9 cellular contexts compared by ENCODE assay signal in the genomic region with DNA sequence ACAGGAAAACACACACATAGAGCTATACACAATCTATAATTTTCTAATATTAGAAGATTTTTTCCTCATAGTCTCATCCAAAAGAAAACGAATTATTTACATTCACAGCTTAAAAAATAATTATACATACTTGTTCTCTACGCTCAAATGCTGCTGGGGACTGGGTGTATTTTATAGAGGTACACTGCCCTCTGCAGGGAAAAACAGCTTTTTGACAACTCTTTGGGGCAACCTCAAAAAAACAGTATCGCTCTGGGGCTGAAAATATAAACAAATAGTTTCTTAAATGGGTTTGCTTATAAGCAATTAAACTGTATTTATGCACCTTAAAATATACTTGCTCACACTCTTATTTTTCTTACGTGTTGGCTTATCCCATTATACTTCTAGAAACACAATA.
DNase-seq lines count a peak whose midpoint lies in the region; ATAC-seq, FAIRE-seq and TF ChIP-seq lines count a peak whose summit lies in the region.
"Had no signal": no experiment of that assay in that cellular context is flagged by ENCODE, and none has a peak within 500 bp of the region (broad histone marks: within the 10 kb centered on the region; RNA-seq: fewer than 3 reads in every experiment).

No MANE protein-coding gene starts in this region.

- peaks cover 71% of the 10 kb centered on the region for H3K4me1 Mint-ChIP-seq in WTC11
- H3K4me1 Mint-ChIP-seq: naive B cell had no signal

- 0 out of 2 replicates have a peak overlapping the region, but pooled peaks have one; percentile 16 for H3K27ac Mint-ChIP-seq in WTC11
- H3K27ac Mint-ChIP-seq: naive B cell had no signal

- CTCF ChIA-PET in WTC11 (lab: Charles Lee) = interaction anchor here (0.6 to 3.6 kb wide), 35 partner anchors 8 to 857 kb away, joined by 3 to 42 read pairs (median 5); no protein-coding TSS in a partner anchor
- CTCF ChIA-PET in HepG2 (lab: Yijun Ruan, JAX; ENCODE audit: low intra/inter-chr PET ratio, low total read pairs) = interaction anchor here (1.0 to 1.1 kb wide), 2 partner anchors 320 to 470 kb away, joined by 3 read pairs; no protein-coding TSS in a partner anchor

- no peak; the same call in 1 of the 2 replicates for TF ChIP-seq RAD21 in HepG2 (CRISPR knock-in tag; IDR thresholded peaks at IDR 0.05)

- intact Hi-C loops in HepG2 (cut with micrococcal nuclease; ENCODE audit: unreplicated experiment) (loop anchor here (2.0 kb wide), 1 partner anchor 78 kb away; no protein-coding TSS in a partner anchor), gastrocnemius medialis (cut with DNase I; ENCODE audit: low total_unique reads) (no loop called here)

- in situ Hi-C loops in HepG2 (cut with HindIII; ENCODE audit: extremely low pct_ligation_motif_present, low pct_unique_long_range_greater_than_20kb) = no loop called here
- in situ Hi-C loops in gastrocnemius medialis (cut with MboI; ENCODE audit: low sequenced_read_pairs in 4 of 4) = no loop called here

- no peak overlapping the region for H3K4me3 ChIP-seq in HepG2 (replicated peaks in 1 of 3; ENCODE audit: insufficient read depth in 1 of 3, low read depth in 2 of 3, low read length in 3 of 3)
- H3K4me3 ChIP-seq in gastrocnemius medialis = no peak overlapping the region

- no peak overlapping the region for H3K27ac ChIP-seq in HepG2 (ENCODE audit: extremely low read length, insufficient read depth, low read length)
- H3K27ac ChIP-seq in gastrocnemius medialis = no peak overlapping the region

- BruUV-seq in HepG2 (replicated peaks; lab: Mats Ljungman, UMichigan) = no TSS peak

- H3K4me1 ChIP-seq in HepG2 (ENCODE audit: insufficient read depth, low read length) (no peaks in the 10 kb centered on the region), gastrocnemius medialis (no peaks in the 10 kb centered on the region)

- TF ChIP-seq EP300 in HepG2 (IDR thresholded peaks at IDR 0.05; ENCODE audit: low read depth in 2 of 2, low read length in 2 of 2) = no peak
- no peak for TF ChIP-seq EP300 in HepG2 (CRISPR knock-in tag; IDR thresholded peaks at IDR 0.05; ENCODE audit: borderline replicate concordance)

- FAIRE-seq in HTR-8/SVneo (lab: Jason Lieb, UNC) = no peak
- peak; percentile 51 for FAIRE-seq in HepG2 (lab: Jason Lieb, UNC)

- WGBS in HepG2 (ENCODE audit: low lambda C conversion rate) = 5% methylated on average over 4 of the region's 4 CpGs

- POLR2A ChIA-PET in WTC11 (lab: Charles Lee) (no interaction called here), HepG2 (lab: Yijun Ruan, JAX) (no interaction called here)

- H3K9me3 ChIP-seq in HepG2 (ENCODE audit: low read length) = no peaks in the 10 kb centered on the region
- no peaks in the 10 kb centered on the region for H3K9me3 ChIP-seq in gastrocnemius medialis

- TF ChIP-seq POLR2A in HepG2 (IDR thresholded peaks at IDR 0.05; ENCODE audit: insufficient read depth in 1 of 2, low read depth in 2 of 2, low read length in 2 of 2) (no peak), gastrocnemius medialis (IDR thresholded peaks at IDR 0.05) (no peak)

- TF ChIP-seq CTCF in WTC11 (IDR thresholded peaks at IDR 0.05) = peak; percentile 42
- TF ChIP-seq CTCF in HepG2 (CRISPR knock-in tag; IDR thresholded peaks at IDR 0.05) = peak; percentile 51
- no peak for TF ChIP-seq CTCF in gastrocnemius medialis (IDR thresholded peaks at IDR 0.05 in 4 of 5, conservative IDR thresholded peaks at IDR 0.05 in 1 of 5)

- H3K36me3 ChIP-seq in HepG2 (replicated peaks in 1 of 2; ENCODE audit: control insufficient read depth in 1 of 2, insufficient read depth in 2 of 2, low read length in 2 of 2) = no peaks in the 10 kb centered on the region
- H3K36me3 ChIP-seq in gastrocnemius medialis = no peaks in the 10 kb centered on the region

- DNase-seq in D341Med (ENCODE audit: low spot score) (peak; percentile 46), HTR-8/SVneo (ENCODE audit: insufficient read length, low spot score) (peak; percentile 10), WTC11 (ENCODE audit: low spot score) (no peak), HepG2 (ENCODE audit: low spot score) (peak; percentile 27), gastrocnemius medialis (no peak), SW 1271 (lab: John Stamatoyannopoulos, UW) (no peak)
- DNase-seq: naive B cell had no signal

- no peak overlapping the region for H3K9ac ChIP-seq in HepG2 (ENCODE audit: insufficient read depth, low read depth, low read length)

- no peak overlapping the region for H2AFZ ChIP-seq in HepG2 (ENCODE audit: low read length)

- peak; percentile 40; the same call in 1 of the 2 replicates for ATAC-seq in WTC11
- ATAC-seq in HepG2 = peak; percentile 49; the same call in 1 of the 3 replicates
- no peak for ATAC-seq in gastrocnemius medialis
- ATAC-seq in HG03196 (IDR thresholded peaks at IDR 0.05; ENCODE audit: unreplicated experiment) = no peak
- no peak for ATAC-seq in HG02642 (IDR thresholded peaks at IDR 0.05; ENCODE audit: poor library complexity, unreplicated experiment)

- no peaks in the 10 kb centered on the region for H3K36me3 Mint-ChIP-seq in WTC11
- H3K36me3 Mint-ChIP-seq: naive B cell had no signal

- H3K27me3 Mint-ChIP-seq in WTC11 (ENCODE audit: low read depth) = peaks cover 4% of the 10 kb centered on the region; the same call in 1 of the 2 replicates

- H3K9me3 Mint-ChIP-seq in WTC11 = no peaks in the 10 kb centered on the region
- H3K9me3 Mint-ChIP-seq: naive B cell had no signal

- no peaks in the 10 kb centered on the region for H4K20me1 ChIP-seq in HepG2 (ENCODE audit: insufficient read depth, low read length)

- no peak overlapping the region for H3K4me2 ChIP-seq in HepG2 (ENCODE audit: low read depth, low read length)

- H3K79me2 ChIP-seq in HepG2 (ENCODE audit: insufficient read depth, low read length) = no peaks in the 10 kb centered on the region

- no peak overlapping the region for H3K4me3 Mint-ChIP-seq in WTC11
- H3K4me3 Mint-ChIP-seq: naive B cell had no signal

- H3K27me3 ChIP-seq in HepG2 (ENCODE audit: control insufficient read depth in 1 of 2, insufficient read depth in 2 of 2, low read length in 2 of 2) (peaks cover 0 to 13% of the 10 kb centered on the region in 2 experiments; a peak in 2 of 5 replicates), gastrocnemius medialis (peaks cover 0 to 4% (median 0%) of the 10 kb centered on the region in 3 donors)

TF ChIP-seq in WTC11, 78 proteins besides CTCF, POLR2A, EP300 and RAD21:
- TF ChIP-seq ZNF138 (CRISPR knock-in tag; conservative IDR thresholded peaks at IDR 0.05) (no peak), NR3C1 (CRISPR knock-in tag; conservative IDR thresholded peaks at IDR 0.05; ENCODE audit: low read depth) (no peak), ATF1 (CRISPR knock-in tag; IDR thresholded peaks at IDR 0.05) (no peak), ESRRA (CRISPR knock-in tag; IDR thresholded peaks at IDR 0.05; ENCODE audit: borderline replicate concordance) (no peak), SOX15 (CRISPR knock-in tag; IDR thresholded peaks at IDR 0.05) (no peak), ZNF232 (CRISPR knock-in tag; IDR thresholded peaks at IDR 0.05) (no peak), TEAD1 (CRISPR knock-in tag; IDR thresholded peaks at IDR 0.05) (no peak)
- TF ChIP-seq, protein P1, sequence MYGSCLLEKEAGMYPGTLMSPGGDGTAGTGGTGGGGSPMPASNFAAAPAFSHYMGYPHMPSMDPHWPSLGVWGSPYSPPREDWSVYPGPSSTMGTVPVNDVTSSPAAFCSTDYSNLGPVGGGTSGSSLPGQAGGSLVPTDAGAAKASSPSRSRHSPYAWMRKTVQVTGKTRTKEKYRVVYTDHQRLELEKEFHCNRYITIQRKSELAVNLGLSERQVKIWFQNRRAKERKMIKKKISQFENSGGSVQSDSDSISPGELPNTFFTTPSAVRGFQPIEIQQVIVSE (CRISPR knock-in tag; IDR thresholded peaks at IDR 0.05; ENCODE audit: borderline replicate concordance) = no peak
- TF ChIP-seq, protein P2, sequence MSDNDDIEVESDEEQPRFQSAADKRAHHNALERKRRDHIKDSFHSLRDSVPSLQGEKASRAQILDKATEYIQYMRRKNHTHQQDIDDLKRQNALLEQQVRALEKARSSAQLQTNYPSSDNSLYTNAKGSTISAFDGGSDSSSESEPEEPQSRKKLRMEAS (CRISPR knock-in tag; IDR thresholded peaks at IDR 0.05) = no peak

TF ChIP-seq in HepG2, 621 proteins besides CTCF, POLR2A, EP300 and RAD21:
- TF ChIP-seq FOXA1 (IDR thresholded peaks at IDR 0.05) = no peak
- TF ChIP-seq FOXA1 (CRISPR knock-in tag; IDR thresholded peaks at IDR 0.05) = no peak
- TF ChIP-seq, protein P3, sequence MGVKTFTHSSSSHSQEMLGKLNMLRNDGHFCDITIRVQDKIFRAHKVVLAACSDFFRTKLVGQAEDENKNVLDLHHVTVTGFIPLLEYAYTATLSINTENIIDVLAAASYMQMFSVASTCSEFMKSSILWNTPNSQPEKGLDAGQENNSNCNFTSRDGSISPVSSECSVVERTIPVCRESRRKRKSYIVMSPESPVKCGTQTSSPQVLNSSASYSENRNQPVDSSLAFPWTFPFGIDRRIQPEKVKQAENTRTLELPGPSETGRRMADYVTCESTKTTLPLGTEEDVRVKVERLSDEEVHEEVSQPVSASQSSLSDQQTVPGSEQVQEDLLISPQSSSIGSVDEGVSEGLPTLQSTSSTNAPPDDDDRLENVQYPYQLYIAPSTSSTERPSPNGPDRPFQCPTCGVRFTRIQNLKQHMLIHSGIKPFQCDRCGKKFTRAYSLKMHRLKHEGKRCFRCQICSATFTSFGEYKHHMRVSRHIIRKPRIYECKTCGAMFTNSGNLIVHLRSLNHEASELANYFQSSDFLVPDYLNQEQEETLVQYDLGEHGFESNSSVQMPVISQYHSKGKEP (CRISPR knock-in tag; IDR thresholded peaks at IDR 0.05) = no peak
- TF ChIP-seq STAG1 (CRISPR knock-in tag; IDR thresholded peaks at IDR 0.05) = peak; percentile 63
- no peak for TF ChIP-seq SIN3A (IDR thresholded peaks at IDR 0.05; ENCODE audit: borderline replicate concordance, low read depth, low read length)

Comparison
In these comparisons a context has a peak if more than half of its experiments do, and no peak if none do; other contexts are left out.
1. DNase-seq: peak in D341Med (single experiment), HTR-8/SVneo (single experiment) and HepG2 (single experiment); none in WTC11 (single experiment), gastrocnemius medialis (0 of 2) and SW 1271 (0 of 2).
2. ATAC-seq: peak in WTC11 (single experiment) and HepG2 (single experiment); none in gastrocnemius medialis (0 of 2), HG03196 (single experiment) and HG02642 (single experiment).
3. CTCF ChIP-seq: peak in WTC11 (single experiment) and HepG2 (single experiment); none in gastrocnemius medialis (0 of 5).